1 cellular context compared by ENCODE assay signal in genomic region chr14:33709711-33710110, GRCh38.
TF ChIP-seq lines count a peak whose summit lies in the region.

No MANE protein-coding gene starts in this region.

TF ChIP-seq in GM23338, 12 proteins besides CTCF, POLR2A, EP300 and RAD21 (continued from another document):
- TF ChIP-seq ZNF462 (CRISPR knock-in tag; IDR thresholded peaks at IDR 0.05) (no peak), CREB1 (CRISPR knock-in tag; IDR thresholded peaks at IDR 0.05; ENCODE audit: low read depth) (no peak)
